Comparison of ENCODE assay signal across 14 cellular contexts in genomic region chr2:189566046-189566445, GRCh38. TPM values are rescaled to one million over a fixed set of nuclear protein-coding genes. Genes with fewer than 3 reads are reported as not detected.
DNase-seq lines count a peak whose midpoint lies in the region; TF ChIP-seq lines count a peak whose summit lies in the region.
"Had no signal": no experiment of that assay in that cellular context is flagged by ENCODE, and none has a peak within 500 bp of the region (broad histone marks: within the 10 kb centered on the region; RNA-seq: fewer than 3 reads in every experiment).

No MANE protein-coding gene starts in this region.

- H3K27me3 ChIP-seq in adrenal gland = no peaks in the 10 kb centered on the region
- no peaks in the 10 kb centered on the region for H3K27me3 ChIP-seq in fibroblast of lung (ENCODE audit: control insufficient read depth, insufficient read depth, low read length)
- H3K27me3 ChIP-seq in mesendoderm (ENCODE audit: insufficient read depth, low read length, poor library complexity) = no peaks in the 10 kb centered on the region
- H3K27me3 ChIP-seq: tibial nerve had no signal

- no peak overlapping the region for H3K4ac ChIP-seq in mesendoderm (ENCODE audit: low read depth, low read length)

- H3K4me1 ChIP-seq in adrenal gland (replicated peaks in 1 of 2) = peaks cover 76 to 94% of the 10 kb centered on the region in 2 donors
- peaks cover 7% of the 10 kb centered on the region for H3K4me1 ChIP-seq in fibroblast of lung (ENCODE audit: control insufficient read depth, extremely low read depth, insufficient read depth, low read length)
- no peaks in the 10 kb centered on the region for H3K4me1 ChIP-seq in mesendoderm (ENCODE audit: control insufficient read depth, low read depth, low read length)

- no peak overlapping the region for H3K4me3 Mint-ChIP-seq in type B pancreatic cell
- H3K4me3 Mint-ChIP-seq: activated CD8-positive, alpha-beta memory T cell treated with anti-CD3 and anti-CD28 coated beads, Interleukin-2, amount 10 ng/mL, durations not matched to agents 7 days and 5 days; WTC11 had no signal

- intact Hi-C loops in adrenal gland (cut with DNase I) = loop anchor here in 1 of 2 donors (2.0 kb wide), 1 partner anchor 15 kb away; the partner anchor contains the start of gene SLC40A1

- no peaks in the 10 kb centered on the region for H3K9me3 Mint-ChIP-seq in type B pancreatic cell
- H3K9me3 Mint-ChIP-seq: WTC11 had no signal

- H3K56ac ChIP-seq in mesendoderm (ENCODE audit: low read length) = no peak overlapping the region

- no peaks in the 10 kb centered on the region for H4K20me1 ChIP-seq in fibroblast of lung (ENCODE audit: control insufficient read depth, extremely low read depth, insufficient read depth, low read length)

- no peak overlapping the region for H3K23ac ChIP-seq in mesendoderm (ENCODE audit: low read length)

- no peak overlapping the region for H2AK5ac ChIP-seq in mesendoderm (ENCODE audit: low read length)

- H3K4me2 ChIP-seq in fibroblast of lung (ENCODE audit: extremely low read depth, insufficient read depth, low read length) = no peak overlapping the region
- H3K4me2 ChIP-seq in mesendoderm (ENCODE audit: low read length) = no peak overlapping the region

- no peaks in the 10 kb centered on the region for H3K79me2 ChIP-seq in fibroblast of lung (ENCODE audit: control insufficient read depth, insufficient read depth, low read length)
- H3K79me2 ChIP-seq in mesendoderm (ENCODE audit: control insufficient read depth, insufficient read depth, low read length) = no peaks in the 10 kb centered on the region

- no peak overlapping the region for H2BK5ac ChIP-seq in mesendoderm (ENCODE audit: low read length)

- WGBS in adrenal gland, 4 donors = 40 to 60% (median 44%) methylated on average over 3 of the region's 3 CpGs
- no CpG with 5 or more reads among the region's 3 CpGs for WGBS in mesendoderm (ENCODE audit: extremely low coverage, insufficient coverage, low lambda C conversion rate)

- H3K9ac ChIP-seq in fibroblast of lung (ENCODE audit: insufficient read depth, low read length) (no peak overlapping the region), mesendoderm (ENCODE audit: low read length) (no peak overlapping the region)

- H3K27me3 Mint-ChIP-seq in type B pancreatic cell = no peaks in the 10 kb centered on the region
- H3K27me3 Mint-ChIP-seq: activated CD8-positive, alpha-beta memory T cell treated with anti-CD3 and anti-CD28 coated beads, Interleukin-2, amount 10 ng/mL, durations not matched to agents 7 days and 5 days; T-cell had no signal

- no peak overlapping the region for H2BK15ac ChIP-seq in mesendoderm (replicated peaks; ENCODE audit: low read depth)

- no peak overlapping the region for H3K18ac ChIP-seq in mesendoderm (ENCODE audit: low read length)

- TF ChIP-seq POLR2A in adrenal gland (IDR thresholded peaks at IDR 0.05) = no peak

- no peaks in the 10 kb centered on the region for H3K79me1 ChIP-seq in mesendoderm (ENCODE audit: low read length)

- no peak overlapping the region for H2AFZ ChIP-seq in fibroblast of lung (ENCODE audit: low read length)

- peaks cover 0 to 86% of the 10 kb centered on the region in 2 donors for H3K36me3 ChIP-seq in adrenal gland (replicated peaks in 1 of 2)
- no peaks in the 10 kb centered on the region for H3K36me3 ChIP-seq in fibroblast of lung (ENCODE audit: control insufficient read depth, insufficient read depth, low read length)
- H3K36me3 ChIP-seq in mesendoderm (ENCODE audit: control insufficient read depth, insufficient read depth, low read length) = no peaks in the 10 kb centered on the region

- H3K36me3 Mint-ChIP-seq in type B pancreatic cell = peaks cover 36% of the 10 kb centered on the region
- H3K36me3 Mint-ChIP-seq: WTC11 had no signal

- H2BK120ac ChIP-seq in mesendoderm (ENCODE audit: low read depth, low read length) = no peak overlapping the region

- H3K4me3 ChIP-seq in adrenal gland (peak overlapping the region in 1 of 4 donors; percentile 21), fibroblast of lung (replicated peaks in 1 of 4; ENCODE audit: control extremely low read depth in 1 of 4, insufficient read depth in 1 of 4, low read depth in 3 of 4, low read length in 4 of 4) (no peak overlapping the region), mesendoderm (ENCODE audit: low read length) (no peak overlapping the region)
- H3K4me3 ChIP-seq: tibial nerve had no signal

- no peak overlapping the region for H4K5ac ChIP-seq in mesendoderm (ENCODE audit: low read length)

- peaks cover 18% of the 10 kb centered on the region for H3K4me1 Mint-ChIP-seq in type B pancreatic cell (ENCODE audit: unreplicated experiment)
- H3K4me1 Mint-ChIP-seq: WTC11 had no signal

- no peak for TF ChIP-seq CTCF in adrenal gland (IDR thresholded peaks at IDR 0.05)
- TF ChIP-seq CTCF in fibroblast of lung (conservative IDR thresholded peaks at IDR 0.05 in 1 of 2, IDR thresholded peaks at IDR 0.05 in 1 of 2; ENCODE audit: low read depth in 1 of 2, low read length in 2 of 2) = no peak
- no peak for TF ChIP-seq CTCF in type B pancreatic cell (conservative IDR thresholded peaks at IDR 0.05)

- DNase-seq in adrenal gland (peak in 1 of 7 donors; percentile 24), fibroblast of lung (ENCODE audit: low read depth in 2 of 2) (peak; percentile 16 to 58), myocyte (ENCODE audit: low read depth) (peak; percentile 49), type B pancreatic cell (ENCODE audit: extremely low spot score, unreplicated experiment) (no peak), mesendoderm (no peak), NCI-H1417 (lab: John Stamatoyannopoulos, UW) (no peak), MV-4-11 (lab: John Stamatoyannopoulos, UW) (no peak)
- DNase-seq: activated CD8-positive, alpha-beta memory T cell treated with anti-CD3 and anti-CD28 coated beads, Interleukin-2, amount 10 ng/mL, durations not matched to agents 7 days and 5 days; caudate nucleus; NCI-H2029; nucleus accumbens; T-cell had no signal

- H4K8ac ChIP-seq in mesendoderm (ENCODE audit: low read depth, low read length) = no peak overlapping the region

- H3K27ac ChIP-seq in adrenal gland (peak overlapping the region in 3 of 5 donors; percentile 21 to 61 (median 36)), fibroblast of lung (ENCODE audit: insufficient read depth, low read length) (no peak overlapping the region), mesendoderm (ENCODE audit: low read depth, low read length) (no peak overlapping the region)

- peak overlapping the region; percentile 17 for H3K27ac Mint-ChIP-seq in type B pancreatic cell
- H3K27ac Mint-ChIP-seq: activated CD8-positive, alpha-beta memory T cell treated with anti-CD3 and anti-CD28 coated beads, Interleukin-2, amount 10 ng/mL, durations not matched to agents 7 days and 5 days; T-cell; WTC11 had no signal

- H3K9me3 ChIP-seq in adrenal gland (replicated peaks in 1 of 3) (no peaks in the 10 kb centered on the region), fibroblast of lung (ENCODE audit: control insufficient read depth, insufficient read depth, low read depth, low read length) (no peaks in the 10 kb centered on the region)
- H3K9me3 ChIP-seq: tibial nerve had no signal

RNA-seq across cellular contexts. Expression of gene SLC40A1, which starts 14.5 kb away (rescaled TPM):
- 1,000 to 10,000 TPM in 5 of 8 donors, 100 to 1,000 TPM in 2, 10 to 100 TPM in 1; 84.1 to 3,561 (median 1,319) TPM for total RNA-seq in adrenal gland
- 100 to 1,000 TPM; 115 to 215 (median 154) TPM for polyA plus RNA-seq in adrenal gland
- total RNA-seq in fibroblast of lung = 91.9 and 97.4 TPM in 2 replicates
- 8.0 and 17.2 TPM in 2 replicates for polyA plus RNA-seq in fibroblast of lung
- 9.5 and 21.0 TPM in 2 replicates for polyA plus RNA-seq in fibroblast of lung (2012)
- 13.1 and 26.7 TPM in 2 replicates for polyA minus RNA-seq in fibroblast of lung (ENCODE audit: low replicate concordance)
- total RNA-seq in myocyte = 35.1 and 51.9 TPM in 2 replicates
- polyA plus RNA-seq in myocyte (2012) = 15.1 TPM
- 23.0 and 78.9 TPM in 2 replicates for total RNA-seq in type B pancreatic cell (ENCODE audit: low replicate concordance)
- polyA plus RNA-seq in mesendoderm (2013, experiment 1 of 2) = 0.06 TPM
- polyA plus RNA-seq in mesendoderm (2013, experiment 2 of 2) = 0.08 TPM

Comparison
In these comparisons a context has a peak if more than half of its experiments do, and no peak if none do; other contexts are left out.
1. DNase-seq: peak in fibroblast of lung (2 of 2) and myocyte (single experiment); none in type B pancreatic cell (single experiment), mesendoderm (single experiment), NCI-H1417 (0 of 3) and MV-4-11 (single experiment).
2. H3K27ac ChIP-seq: peak in adrenal gland (3 of 5); none in fibroblast of lung (single experiment) and mesendoderm (single experiment).